8 cellular contexts compared by ENCODE assay signal in the genomic region with DNA sequence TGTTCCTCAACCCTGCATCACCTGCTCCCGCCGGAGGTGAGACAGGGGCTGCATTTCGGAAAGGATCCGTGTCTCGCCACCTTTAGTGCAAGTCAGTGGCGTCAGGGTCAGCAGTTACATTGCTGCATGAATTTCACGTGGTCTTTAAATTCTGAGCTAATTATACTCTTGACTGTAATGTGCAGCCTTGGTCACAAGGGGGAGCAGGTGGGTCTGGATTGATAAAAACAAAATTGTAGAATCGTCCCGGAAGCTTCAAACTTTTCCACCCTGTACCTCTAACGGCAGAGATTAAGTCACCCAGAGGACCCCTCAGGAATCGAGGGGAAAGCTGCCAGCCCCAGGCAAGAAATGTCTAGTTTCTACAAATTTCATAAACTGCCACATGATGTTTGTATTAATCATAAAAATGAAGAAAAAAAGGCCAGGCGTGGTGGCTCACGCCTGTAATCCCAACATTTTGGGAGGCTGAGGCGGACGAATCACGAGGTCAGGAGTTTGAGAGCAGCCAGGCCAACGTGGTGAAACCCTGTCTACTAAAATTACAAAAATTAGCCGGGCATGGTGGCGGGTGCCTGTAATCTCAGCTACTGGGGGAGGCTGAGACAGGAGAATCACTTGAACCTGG. TPM values are rescaled to one million over a fixed set of nuclear protein-coding genes. Genes with fewer than 3 reads are reported as not detected.
DNase-seq lines count a peak whose midpoint lies in the region; ATAC-seq and TF ChIP-seq lines count a peak whose summit lies in the region.

No MANE protein-coding gene starts in this region.

- peak overlapping the region; percentile 42 to 84 (median 62) for H3K4me2 ChIP-seq in BLaER1 treated with 17β-estradiol and CSF1 and Interleukin-3, amounts not matched to agents 10 nM and 100 nM

- peak overlapping the region; percentile 37 to 75 (median 65); a peak in 20 of 22 replicates for H3K9ac ChIP-seq in BLaER1 treated with 17β-estradiol and CSF1 and Interleukin-3, amounts not matched to agents 10 nM and 100 nM
- H3K9ac ChIP-seq in mucosa of stomach (ENCODE audit: low read length): peak overlapping the region; percentile 22

- H4K20me1 ChIP-seq in BLaER1 treated with 17β-estradiol and CSF1 and Interleukin-3, amounts not matched to agents 10 nM and 100 nM: peaks cover 0 to 34% (median 11%) of the 10 kb centered on the region in 11 experiments; a peak in 12 of 22 replicates

- peaks cover 4% of the 10 kb centered on the region for H3K27me3 Mint-ChIP-seq in endothelial cell (ENCODE audit: unreplicated experiment)
- H3K27me3 Mint-ChIP-seq in stimulated activated memory B cell treated with anti-CD40 and anti-IgM and Interleukin-4, amounts not matched to agents 10 μg/mL and 1 μg/mL and 100 μg/mL, for 72 hours: no peaks in the 10 kb centered on the region

- CTCF ChIA-PET in HEK293 (lab: Yijun Ruan, JAX): interaction anchor here (0.5 to 9.4 kb wide), 41 partner anchors 8 to 526 kb away, joined by 3 to 316 read pairs (median 5); partner anchors contain the start of genes CCDC9, SAE1 and ZC3H4

- peak; percentile 51 to 82 for DNase-seq in NOMO-1 (lab: John Stamatoyannopoulos, UW; ENCODE audit: unreplicated experiment in 2 of 2)
- peak; percentile 91 for DNase-seq in activated CD8-positive, alpha-beta memory T cell treated with anti-CD3 and anti-CD28 coated beads for 24 hours
- peak; percentile 80 for DNase-seq in endothelial cell (ENCODE audit: low spot score)

- peaks cover 40 to 64% (median 50%) of the 10 kb centered on the region in 11 experiments for H3K36me3 ChIP-seq in BLaER1 treated with 17β-estradiol and CSF1 and Interleukin-3, amounts not matched to agents 10 nM and 100 nM
- H3K36me3 ChIP-seq in HEK293 (ENCODE audit: control insufficient read depth in 2 of 2, insufficient read depth in 1 of 2, low read length in 2 of 2) (peaks cover 33 to 54% of the 10 kb centered on the region in 2 experiments; a peak in 2 of 3 replicates), mucosa of stomach (ENCODE audit: control insufficient read depth, insufficient read depth, low read length) (no peaks in the 10 kb centered on the region)

- TF ChIP-seq CTCF in HEK293 (tag by site-specific recombination; IDR thresholded peaks at IDR 0.05) (peak; percentile 52; the same call in 1 of the 2 replicates), endothelial cell (IDR thresholded peaks at IDR 0.05; ENCODE audit: unreplicated experiment) (peak; percentile 94)

- peaks cover 34 to 75% (median 69%) of the 10 kb centered on the region in 10 experiments for H3K4me1 ChIP-seq in BLaER1 treated with 17β-estradiol and CSF1 and Interleukin-3, amounts not matched to agents 10 nM and 100 nM
- peaks cover 3% of the 10 kb centered on the region; the same call in 1 of the 2 replicates for H3K4me1 ChIP-seq in HEK293 (ENCODE audit: control insufficient read depth, insufficient read depth, low read length)
- H3K4me1 ChIP-seq in mucosa of stomach (ENCODE audit: control insufficient read depth, insufficient read depth, low read length): peaks cover 7% of the 10 kb centered on the region

- no peaks in the 10 kb centered on the region for H3K27me3 ChIP-seq in BLaER1 treated with 17β-estradiol and CSF1 and Interleukin-3, amounts not matched to agents 10 nM and 100 nM
- no peaks in the 10 kb centered on the region for H3K27me3 ChIP-seq in mucosa of stomach (ENCODE audit: control insufficient read depth, insufficient read depth, low read length)

- no peak overlapping the region for H3K4me3 ChIP-seq in BLaER1 treated with 17β-estradiol and CSF1 and Interleukin-3, amounts not matched to agents 10 nM and 100 nM
- H3K4me3 ChIP-seq in HEK293 (ENCODE audit: low read depth, low read length) (no peak overlapping the region), mucosa of stomach (ENCODE audit: low read length) (no peak overlapping the region)

- peak overlapping the region; percentile 73 for H3K27ac Mint-ChIP-seq in endothelial cell (ENCODE audit: unreplicated experiment)
- peak overlapping the region; percentile 84 for H3K27ac Mint-ChIP-seq in stimulated activated memory B cell treated with anti-CD40 and anti-IgM and Interleukin-4, amounts not matched to agents 10 μg/mL and 1 μg/mL and 100 μg/mL, for 72 hours

- peaks cover 33% of the 10 kb centered on the region for H3K36me3 Mint-ChIP-seq in endothelial cell (ENCODE audit: low read depth, unreplicated experiment)
- peaks cover 48% of the 10 kb centered on the region for H3K36me3 Mint-ChIP-seq in stimulated activated memory B cell treated with anti-CD40 and anti-IgM and Interleukin-4, amounts not matched to agents 10 μg/mL and 1 μg/mL and 100 μg/mL, for 72 hours

- POLR2A ChIA-PET in HEK293 (lab: Yijun Ruan, JAX): interaction anchor here (0.7 to 6.2 kb wide), 12 partner anchors 9 to 98 kb away, joined by 3 to 101 read pairs (median 4); partner anchors contain the start of genes CCDC9, INAFM1, SAE1 and ZC3H4

- no peaks in the 10 kb centered on the region for H3K9me3 ChIP-seq in BLaER1 treated with 17β-estradiol and CSF1 and Interleukin-3, amounts not matched to agents 10 nM and 100 nM (replicated peaks in 1 of 11)
- H3K9me3 ChIP-seq in HEK293 (ENCODE audit: control insufficient read depth, insufficient read depth, low read depth, low read length) (no peaks in the 10 kb centered on the region), mucosa of stomach (ENCODE audit: control insufficient read depth, low read length) (no peaks in the 10 kb centered on the region)

- H3K4me3 Mint-ChIP-seq in endothelial cell (ENCODE audit: unreplicated experiment): no peak overlapping the region
- peak overlapping the region; percentile 31 for H3K4me3 Mint-ChIP-seq in stimulated activated memory B cell treated with anti-CD40 and anti-IgM and Interleukin-4, amounts not matched to agents 10 μg/mL and 1 μg/mL and 100 μg/mL, for 72 hours

- ATAC-seq in stimulated activated memory B cell treated with anti-CD40 and anti-IgM and Interleukin-4, amounts not matched to agents 10 μg/mL and 1 μg/mL and 100 μg/mL, for 72 hours: peak; percentile 72
- ATAC-seq in HG02981 (IDR thresholded peaks at IDR 0.05; ENCODE audit: unreplicated experiment): no peak

- H3K9me3 Mint-ChIP-seq in endothelial cell (ENCODE audit: unreplicated experiment): no peaks in the 10 kb centered on the region
- no peaks in the 10 kb centered on the region for H3K9me3 Mint-ChIP-seq in stimulated activated memory B cell treated with anti-CD40 and anti-IgM and Interleukin-4, amounts not matched to agents 10 μg/mL and 1 μg/mL and 100 μg/mL, for 72 hours

- peaks cover 8% of the 10 kb centered on the region for H3K4me1 Mint-ChIP-seq in endothelial cell (ENCODE audit: unreplicated experiment)
- peaks cover 9% of the 10 kb centered on the region for H3K4me1 Mint-ChIP-seq in stimulated activated memory B cell treated with anti-CD40 and anti-IgM and Interleukin-4, amounts not matched to agents 10 μg/mL and 1 μg/mL and 100 μg/mL, for 72 hours

- peak overlapping the region; percentile 66 to 81 (median 75) for H3K27ac ChIP-seq in BLaER1 treated with 17β-estradiol and CSF1 and Interleukin-3, amounts not matched to agents 10 nM and 100 nM
- H3K27ac ChIP-seq in HEK293 (ENCODE audit: extremely low read depth, low read depth, low read length): no peak overlapping the region

TF ChIP-seq in HEK293, 187 proteins besides CTCF, POLR2A, EP300 and RAD21 (continues in another document):
- TF ChIP-seq ZNF664 (tag by site-specific recombination; IDR thresholded peaks at IDR 0.05) (no peak), ZNF302 (tag by site-specific recombination; IDR thresholded peaks at IDR 0.05; ENCODE audit: low read depth) (no peak), PRDM1 (tag by site-specific recombination; IDR thresholded peaks at IDR 0.05) (0 out of 2 replicates have a peak, but pooled peaks have one; percentile 31), ZNF843 (tag by site-specific recombination; IDR thresholded peaks at IDR 0.05) (no peak), ZSCAN30 (tag by site-specific recombination; IDR thresholded peaks at IDR 0.05) (0 out of 2 replicates have a peak, but pooled peaks have one; percentile 40), ZNF692 (tag by site-specific recombination; IDR thresholded peaks at IDR 0.05) (peak; percentile 19; the same call in 1 of the 2 replicates), ZNF654 (tag by site-specific recombination; IDR thresholded peaks at IDR 0.05; ENCODE audit: low read depth) (peak; percentile 55), ZNF366 (tag by site-specific recombination; conservative IDR thresholded peaks at IDR 0.05) (no peak), ZNF629 (tag by site-specific recombination; IDR thresholded peaks at IDR 0.05) (peak; percentile 57)
- TF ChIP-seq, protein P1, sequence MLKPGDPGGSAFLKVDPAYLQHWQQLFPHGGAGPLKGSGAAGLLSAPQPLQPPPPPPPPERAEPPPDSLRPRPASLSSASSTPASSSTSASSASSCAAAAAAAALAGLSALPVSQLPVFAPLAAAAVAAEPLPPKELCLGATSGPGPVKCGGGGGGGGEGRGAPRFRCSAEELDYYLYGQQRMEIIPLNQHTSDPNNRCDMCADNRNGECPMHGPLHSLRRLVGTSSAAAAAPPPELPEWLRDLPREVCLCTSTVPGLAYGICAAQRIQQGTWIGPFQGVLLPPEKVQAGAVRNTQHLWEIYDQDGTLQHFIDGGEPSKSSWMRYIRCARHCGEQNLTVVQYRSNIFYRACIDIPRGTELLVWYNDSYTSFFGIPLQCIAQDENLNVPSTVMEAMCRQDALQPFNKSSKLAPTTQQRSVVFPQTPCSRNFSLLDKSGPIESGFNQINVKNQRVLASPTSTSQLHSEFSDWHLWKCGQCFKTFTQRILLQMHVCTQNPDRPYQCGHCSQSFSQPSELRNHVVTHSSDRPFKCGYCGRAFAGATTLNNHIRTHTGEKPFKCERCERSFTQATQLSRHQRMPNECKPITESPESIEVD (tag by site-specific recombination; IDR thresholded peaks at IDR 0.05): no peak
- TF ChIP-seq, protein P2, sequence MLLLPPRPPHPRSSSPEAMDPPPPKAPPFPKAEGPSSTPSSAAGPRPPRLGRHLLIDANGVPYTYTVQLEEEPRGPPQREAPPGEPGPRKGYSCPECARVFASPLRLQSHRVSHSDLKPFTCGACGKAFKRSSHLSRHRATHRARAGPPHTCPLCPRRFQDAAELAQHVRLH (tag by site-specific recombination; IDR thresholded peaks at IDR 0.05): no peak

RNA-seq across cellular contexts. Expression of gene BBC3, which starts 20.2 kb away (rescaled TPM):
- total RNA-seq in endothelial cell (ENCODE audit: unreplicated experiment): 18.6 TPM

RNA-seq across cellular contexts. Expression of gene CCDC9, which starts 45.5 kb away (rescaled TPM):
- total RNA-seq in endothelial cell (ENCODE audit: unreplicated experiment): 28.0 TPM
